8 cellular contexts compared by ENCODE assay signal in the genomic region with DNA sequence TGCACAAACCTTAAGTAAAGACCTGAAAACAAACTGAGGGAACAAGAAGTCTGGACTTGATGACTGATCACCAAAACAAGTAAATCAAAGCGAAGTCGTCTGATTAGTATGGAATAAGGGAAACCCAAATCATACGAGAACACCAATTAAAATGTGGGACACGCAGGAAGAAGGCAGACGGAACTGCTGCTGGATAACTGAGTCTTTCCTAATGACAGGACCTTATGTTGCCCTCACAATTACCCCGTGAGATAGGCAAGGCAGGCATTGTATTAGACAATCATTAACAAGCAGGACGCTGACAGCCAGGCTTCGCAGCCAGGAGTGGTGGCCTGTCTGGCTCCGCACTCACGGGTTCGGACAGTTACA. TPM values are rescaled to one million over a fixed set of nuclear protein-coding genes. Genes with fewer than 3 reads are reported as not detected.
DNase-seq lines count a peak whose midpoint lies in the region; ATAC-seq and TF ChIP-seq lines count a peak whose summit lies in the region.

No MANE protein-coding gene starts in this region.

- peaks cover 9% of the 10 kb centered on the region for H3K4me1 Mint-ChIP-seq in Calu3 (ENCODE audit: low read depth, unreplicated experiment)

- H3K27ac ChIP-seq in RWPE1 = peak overlapping the region; percentile 99
- H3K27ac ChIP-seq in esophagus (ENCODE audit: low read depth in 2 of 2, low read length in 1 of 2) = peak overlapping the region; percentile 91 to 95
- H3K27ac ChIP-seq in parathyroid adenoma = peak overlapping the region; percentile 97

- peak overlapping the region; percentile 93 for H2AFZ ChIP-seq in parathyroid adenoma

- H3K9ac ChIP-seq in parathyroid adenoma = peak overlapping the region; percentile 33

- peak overlapping the region; percentile 83 for H3K4me2 ChIP-seq in parathyroid adenoma (ENCODE audit: low read length)

- H3K27me3 Mint-ChIP-seq in Calu3 (ENCODE audit: unreplicated experiment) = no peaks in the 10 kb centered on the region

- WGBS in esophagus, 2 donors = 3 to 4% methylated on average over 11 of the region's 11 CpGs

- POLR2A ChIA-PET in RWPE1 (lab: Yijun Ruan, JAX; ENCODE audit: low non-redundant PET) = interaction anchor here (0.5 to 1.0 kb wide), 2 partner anchors 17 to 31 kb away, joined by 7 to 9 read pairs; a partner anchor contains a TSS

- ATAC-seq in GM21390 (IDR thresholded peaks at IDR 0.05; ENCODE audit: unreplicated experiment) = no peak
- no peak for ATAC-seq in HG03175 (IDR thresholded peaks at IDR 0.05; ENCODE audit: unreplicated experiment)

- H3K4me3 Mint-ChIP-seq in Calu3 (ENCODE audit: low read depth, unreplicated experiment) = peak overlapping the region; percentile 95

- peaks cover 23% of the 10 kb centered on the region for H3K36me3 Mint-ChIP-seq in Calu3 (ENCODE audit: insufficient read depth, unreplicated experiment)

- no peaks in the 10 kb centered on the region for H3K27me3 ChIP-seq in esophagus (ENCODE audit: control insufficient read depth in 1 of 2, insufficient read depth in 2 of 2, low read length in 2 of 2)
- H3K27me3 ChIP-seq in parathyroid adenoma (ENCODE audit: control insufficient read depth, insufficient read depth, low read length) = no peaks in the 10 kb centered on the region

- DNase-seq in Calu3 (no peak), RWPE1 (ENCODE audit: low spot score) (no peak), NCI-H2081 (lab: John Stamatoyannopoulos, UW) (no peak), glomerular visceral epithelial cell (ENCODE audit: extremely low spot score) (no peak)

- CTCF ChIA-PET in Calu3 (lab: Charles Lee) = interaction anchor here (0.7 to 1.7 kb wide), 4 partner anchors 13 to 1475 kb away, joined by 3 to 8 read pairs (median 4); a partner anchor contains a TSS
- CTCF ChIA-PET in RWPE1 (lab: Yijun Ruan, JAX) = no interaction called here

- intact Hi-C loops in Calu3 (cut with micrococcal nuclease; ENCODE audit: unreplicated experiment) = no loop called here

- peak overlapping the region; percentile 97 for H3K27ac Mint-ChIP-seq in Calu3 (ENCODE audit: unreplicated experiment)

- H3K36me3 ChIP-seq in esophagus (ENCODE audit: control insufficient read depth in 2 of 2, insufficient read depth in 2 of 2, low read length in 1 of 2) (no peaks in the 10 kb centered on the region), parathyroid adenoma (ENCODE audit: control insufficient read depth, insufficient read depth, low read length) (no peaks in the 10 kb centered on the region)

- no peaks in the 10 kb centered on the region for H3K9me3 Mint-ChIP-seq in Calu3 (ENCODE audit: low read depth, unreplicated experiment)

- H3K9me3 ChIP-seq in esophagus (ENCODE audit: control insufficient read depth in 2 of 2, insufficient read depth in 1 of 2, low read depth in 1 of 2, low read length in 1 of 2) (no peaks in the 10 kb centered on the region), parathyroid adenoma (ENCODE audit: control insufficient read depth, low read length) (no peaks in the 10 kb centered on the region)

- no TSS peak for BruUV-seq in Calu3 (replicated peaks; lab: Mats Ljungman, UMichigan)

- H3K4me1 ChIP-seq in esophagus (ENCODE audit: control insufficient read depth in 2 of 2, insufficient read depth in 2 of 2, low read length in 1 of 2) = no peaks in the 10 kb centered on the region
- H3K4me1 ChIP-seq in parathyroid adenoma = peaks cover 13% of the 10 kb centered on the region

- TF ChIP-seq CTCF in Calu3 (IDR thresholded peaks at IDR 0.05; ENCODE audit: unreplicated experiment) (no peak), RWPE1 (conservative IDR thresholded peaks at IDR 0.05; ENCODE audit: low read depth) (no peak), parathyroid adenoma (IDR thresholded peaks at IDR 0.05) (no peak)

- H3K79me2 ChIP-seq in parathyroid adenoma = peaks cover 32% of the 10 kb centered on the region

- H3K4me3 ChIP-seq in esophagus (ENCODE audit: low read depth in 1 of 2, low read length in 2 of 2) (peak overlapping the region; percentile 54 to 63), parathyroid adenoma (ENCODE audit: low read depth, low read length) (peak overlapping the region; percentile 100)

RNA-seq across cellular contexts. Expression of a gene that starts 0.6 kb away (rescaled TPM):
- 28.8 and 32.8 TPM in 2 replicates for total RNA-seq in Calu3 (2022)
- 10 to 100 TPM; 10.6 to 12.0 TPM for polyA plus RNA-seq in esophagus

RNA-seq across cellular contexts. Expression of a gene that starts 17.9 kb away (rescaled TPM):
- 234 and 249 TPM in 2 replicates for total RNA-seq in Calu3 (2022)
- polyA plus RNA-seq in esophagus = 100 to 1,000 TPM; 120 to 231 TPM

RNA-seq across cellular contexts. Expression of a gene that starts 46.9 kb away (rescaled TPM):
- 700 and 757 TPM in 2 replicates for total RNA-seq in Calu3 (2022)
- polyA plus RNA-seq in esophagus = 100 to 1,000 TPM in 1 of 2 donors, 10 to 100 TPM in 1; 75.0 to 120 TPM

RNA-seq across cellular contexts. Expression of a gene that starts 47.4 kb away (rescaled TPM):
- 380 and 454 TPM in 2 replicates for total RNA-seq in Calu3 (2022)
- 100 to 1,000 TPM; 149 to 216 TPM for polyA plus RNA-seq in esophagus
